In the genomic region with DNA sequence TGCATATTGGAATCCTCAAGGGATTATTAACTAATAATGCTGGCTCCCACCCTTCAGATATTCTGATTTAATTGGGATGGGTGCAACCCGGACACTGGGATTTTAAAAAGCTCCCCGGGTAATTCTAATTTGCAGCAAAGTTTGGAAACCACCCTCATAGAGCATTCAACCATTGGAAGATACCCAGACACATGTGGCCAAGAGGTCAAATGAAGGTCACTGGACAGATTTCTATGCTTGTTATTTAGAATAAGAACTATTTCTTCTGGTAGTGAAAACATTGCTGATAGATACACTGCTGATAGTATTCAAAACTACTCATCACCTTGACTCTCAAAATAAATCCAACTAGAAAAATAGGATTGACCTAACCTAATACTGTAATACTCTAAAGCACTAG, we compare ENCODE assay signal across 1 cellular context.
TF ChIP-seq lines count a peak whose summit lies in the region.

No MANE protein-coding gene starts in this region.

TF ChIP-seq in GM12878, 131 proteins besides CTCF, POLR2A, EP300 and RAD21:
- TF ChIP-seq NR2F1 (conservative IDR thresholded peaks at IDR 0.05): peak; percentile 22; the same call in 1 of the 2 replicates
- TF ChIP-seq ZZZ3 (IDR thresholded peaks at IDR 0.05; ENCODE audit: control insufficient read depth, insufficient read length, low read depth): no peak
